Comparison of ENCODE assay signal across 12 cellular contexts in genomic region chr20:14775778-14776177, GRCh38.
DNase-seq lines count a peak whose midpoint lies in the region; ATAC-seq and TF ChIP-seq lines count a peak whose summit lies in the region.
"Had no signal": no experiment of that assay in that cellular context is flagged by ENCODE, and none has a peak within 500 bp of the region (broad histone marks: within the 10 kb centered on the region; RNA-seq: fewer than 3 reads in every experiment).

No MANE protein-coding gene starts in this region.

- no peaks in the 10 kb centered on the region for H3K9me3 ChIP-seq in psoas muscle
- H3K9me3 ChIP-seq: Caco-2 had no signal

- H3K9me3 Mint-ChIP-seq in immature natural killer cell = peaks cover 5 to 44% (median 10%) of the 10 kb centered on the region in 6 donors
- peaks cover 0 to 7% of the 10 kb centered on the region in 2 donors for H3K9me3 Mint-ChIP-seq in stimulated activated naive CD8-positive, alpha-beta T cell treated with anti-CD3 and anti-CD28 coated beads, Interleukin-15, amount 100 ng/mL, for 72 hours
- H3K9me3 Mint-ChIP-seq: IgD-negative memory B cell had no signal

- no peaks in the 10 kb centered on the region for H3K36me3 ChIP-seq in psoas muscle (ENCODE audit: insufficient read depth in 1 of 2, low read depth in 1 of 2)

- H3K27ac Mint-ChIP-seq in immature natural killer cell = no peak overlapping the region
- H3K27ac Mint-ChIP-seq in stimulated activated naive CD8-positive, alpha-beta T cell treated with anti-CD3 and anti-CD28 coated beads, Interleukin-15, amount 100 ng/mL, for 72 hours = no peak overlapping the region
- H3K27ac Mint-ChIP-seq: IgD-negative memory B cell had no signal

- H3K4me1 ChIP-seq in psoas muscle = peaks cover 8% of the 10 kb centered on the region

- H3K27me3 ChIP-seq in psoas muscle (ENCODE audit: insufficient read depth in 3 of 3, low read length in 2 of 3) = no peaks in the 10 kb centered on the region

- 22 to 34% (median 25%) methylated on average over 2 of the region's 2 CpGs for WGBS in psoas muscle, 3 donors

- TF ChIP-seq CTCF in epithelial cell of esophagus (IDR thresholded peaks at IDR 0.05; ENCODE audit: insufficient read depth, low read depth, low read length, missing control alignments) (no peak), psoas muscle (IDR thresholded peaks at IDR 0.05) (no peak)

- peaks cover 0 to 4% (median 0%) of the 10 kb centered on the region in 3 donors for H3K36me3 Mint-ChIP-seq in immature natural killer cell
- H3K36me3 Mint-ChIP-seq: IgD-negative memory B cell had no signal

- H3K4me1 Mint-ChIP-seq in immature natural killer cell = no peaks in the 10 kb centered on the region
- no peaks in the 10 kb centered on the region for H3K4me1 Mint-ChIP-seq in stimulated activated naive CD8-positive, alpha-beta T cell treated with anti-CD3 and anti-CD28 coated beads, Interleukin-15, amount 100 ng/mL, for 72 hours
- H3K4me1 Mint-ChIP-seq: IgD-negative memory B cell had no signal

- H3K27ac ChIP-seq in psoas muscle = peak overlapping the region; percentile 7

- peak; percentile 76 to 98 (median 80) for ATAC-seq in psoas muscle
- no peak for ATAC-seq in activated CD4-positive, CD25-positive, alpha-beta regulatory T cell treated with anti-CD3 and anti-CD28 coated beads, Interleukin-2, amount 50 U/mL, for 24 hours
- ATAC-seq in stimulated activated naive CD8-positive, alpha-beta T cell treated with anti-CD3 and anti-CD28 coated beads, Interleukin-15, amount 100 ng/mL, for 72 hours = no peak

- no peak overlapping the region for H3K4me3 ChIP-seq in epithelial cell of esophagus (ENCODE audit: low read length)
- H3K4me3 ChIP-seq in psoas muscle = no peak overlapping the region

- in situ Hi-C loops in Caki2 (cut with HindIII; ENCODE audit: low pct_unique_long_range_greater_than_20kb, low sequenced_read_pairs) = no loop called here

- H3K27me3 Mint-ChIP-seq in immature natural killer cell (ENCODE audit: low read depth in 3 of 3) = no peaks in the 10 kb centered on the region
- no peaks in the 10 kb centered on the region for H3K27me3 Mint-ChIP-seq in stimulated activated naive CD8-positive, alpha-beta T cell treated with anti-CD3 and anti-CD28 coated beads, Interleukin-15, amount 100 ng/mL, for 72 hours
- H3K27me3 Mint-ChIP-seq: IgD-negative memory B cell had no signal

- intact Hi-C loops in psoas muscle (cut with DNase I) = no loop called here

- peak; percentile 7 for DNase-seq in Caki2 (ENCODE audit: low read depth)
- peak; percentile 23 for DNase-seq in NCI-H2196 treated with DMSO at 0.1 percent for 48 hours (lab: John Stamatoyannopoulos, UW; ENCODE audit: unreplicated experiment)
- DNase-seq in epithelial cell of esophagus (ENCODE audit: low read depth) = peak; percentile 99
- peak; percentile 25 to 78 for DNase-seq in psoas muscle
- no peak for DNase-seq in activated CD4-positive, CD25-positive, alpha-beta regulatory T cell (lab: John Stamatoyannopoulos, UW)
- DNase-seq in immature natural killer cell = no peak
- no peak for DNase-seq in stimulated activated naive CD8-positive, alpha-beta T cell treated with anti-CD3 and anti-CD28 coated beads, Interleukin-15, amount 100 ng/mL, for 72 hours
- DNase-seq: Caco-2; NCI-H526; stimulated activated CD4-positive, alpha-beta T cell treated with anti-CD3 and anti-CD28 coated beads, Interleukin-15, amount 100 ng/mL, for 24 hours had no signal

- H3K4me3 Mint-ChIP-seq in immature natural killer cell = no peak overlapping the region
- H3K4me3 Mint-ChIP-seq in stimulated activated naive CD8-positive, alpha-beta T cell treated with anti-CD3 and anti-CD28 coated beads, Interleukin-15, amount 100 ng/mL, for 72 hours = no peak overlapping the region
- H3K4me3 Mint-ChIP-seq: IgD-negative memory B cell had no signal

Comparison
In these comparisons a context has a peak if more than half of its experiments do, and no peak if none do; other contexts are left out.
1. DNase-seq: peak in Caki2 (single experiment), NCI-H2196 treated with DMSO at 0.1 percent for 48 hours (single experiment), epithelial cell of esophagus (single experiment) and psoas muscle (2 of 2); none in activated CD4-positive, CD25-positive, alpha-beta regulatory T cell (0 of 4), immature natural killer cell (0 of 3) and stimulated activated naive CD8-positive, alpha-beta T cell treated with anti-CD3 and anti-CD28 coated beads, Interleukin-15, amount 100 ng/mL, for 72 hours (0 of 2).
2. ATAC-seq: peak in psoas muscle (4 of 4); none in activated CD4-positive, CD25-positive, alpha-beta regulatory T cell treated with anti-CD3 and anti-CD28 coated beads, Interleukin-2, amount 50 U/mL, for 24 hours (0 of 2) and stimulated activated naive CD8-positive, alpha-beta T cell treated with anti-CD3 and anti-CD28 coated beads, Interleukin-15, amount 100 ng/mL, for 72 hours (single experiment).